Comparison of ENCODE assay signal across 16 cellular contexts in genomic region chr13:100630564-100630963, GRCh38. TPM values are rescaled to one million over a fixed set of nuclear protein-coding genes. Genes with fewer than 3 reads are reported as not detected.
DNase-seq lines count a peak whose midpoint lies in the region; ATAC-seq and TF ChIP-seq lines count a peak whose summit lies in the region.
"Had no signal": no experiment of that assay in that cellular context is flagged by ENCODE, and none has a peak within 500 bp of the region (broad histone marks: within the 10 kb centered on the region; RNA-seq: fewer than 3 reads in every experiment).

No MANE protein-coding gene starts in this region.

- H3K36me3 ChIP-seq in mesodermal cell (ENCODE audit: control insufficient read depth, insufficient read depth, low read length) (peaks cover 59% of the 10 kb centered on the region), PC-9 (ENCODE audit: low read depth) (0 out of 2 replicates have a peak, but pooled peaks cover 4% of the 10 kb centered on the region)
- H3K36me3 ChIP-seq: prostate gland had no signal

- no peak overlapping the region for H2AFZ ChIP-seq in PC-9

- no peaks in the 10 kb centered on the region for H3K27me3 ChIP-seq in PC-9 (ENCODE audit: insufficient read depth, low read depth)
- H3K27me3 ChIP-seq: adrenal gland, heart left ventricle had no signal

- no TSS peak for BruUV-seq in PC-9 (replicated peaks; lab: Mats Ljungman, UMichigan)

- ATAC-seq in HG03159 (IDR thresholded peaks at IDR 0.05; ENCODE audit: unreplicated experiment) (no peak), GM21576 (IDR thresholded peaks at IDR 0.05; ENCODE audit: unreplicated experiment) (no peak)
- ATAC-seq: heart left ventricle; stimulated activated naive B cell treated with anti-CD40 and anti-IgM and Interleukin-4, amounts not matched to agents 10 μg/mL and 1 μg/mL and 100 μg/mL, for 72 hours had no signal

- POLR2A ChIA-PET in PC-9 (lab: Charles Lee; ENCODE audit: unreplicated experiment), result no interaction called here

- H3K27ac ChIP-seq in mesodermal cell (ENCODE audit: low read depth, low read length, severe bottlenecking) (peak overlapping the region; percentile 78), PC-9 (no peak overlapping the region)
- H3K27ac ChIP-seq: adrenal gland, heart left ventricle, prostate gland had no signal

- WGBS in mesodermal cell (ENCODE audit: insufficient coverage in 2 of 2), 2 experiments, result 55 to 63% methylated on average over 7 to 8 of the region's 8 CpGs

- CTCF ChIA-PET in PC-9 (lab: Charles Lee), result no interaction called here

- H3F3A ChIP-seq in PC-9 (ENCODE audit: insufficient read depth, low read depth), result no peaks in the 10 kb centered on the region

- intact Hi-C loops in PC-9 (cut with micrococcal nuclease; ENCODE audit: unreplicated experiment), result no loop called here

- H3K4me3 ChIP-seq in mesodermal cell (ENCODE audit: extremely low read depth, insufficient read depth, low read length, poor library complexity, severe bottlenecking) (no peak overlapping the region), PC-9 (no peak overlapping the region)
- H3K4me3 ChIP-seq: adrenal gland, heart left ventricle, prostate gland had no signal

- H3K4me2 ChIP-seq in PC-9, result no peak overlapping the region

- no peaks in the 10 kb centered on the region for H4K20me1 ChIP-seq in PC-9 (ENCODE audit: insufficient read depth)

- H3K4me1 ChIP-seq in mesodermal cell (ENCODE audit: control insufficient read depth, insufficient read depth, low read length, poor library complexity, severe bottlenecking), result peaks cover 9% of the 10 kb centered on the region
- no peaks in the 10 kb centered on the region for H3K4me1 ChIP-seq in PC-9 (replicated peaks; ENCODE audit: insufficient read depth)
- H3K4me1 ChIP-seq: adrenal gland, heart left ventricle, prostate gland had no signal

- no peaks in the 10 kb centered on the region for H3K9me2 ChIP-seq in PC-9 (ENCODE audit: insufficient read depth)

- H3K9me3 ChIP-seq in mesodermal cell (ENCODE audit: control insufficient read depth, low read length), result no peaks in the 10 kb centered on the region
- H3K9me3 ChIP-seq in PC-9 (ENCODE audit: insufficient read depth, low read depth), result no peaks in the 10 kb centered on the region
- H3K9me3 ChIP-seq: adrenal gland, heart left ventricle, prostate gland had no signal

- H3K79me2 ChIP-seq in PC-9 (ENCODE audit: low read depth), result no peaks in the 10 kb centered on the region

- no peak for TF ChIP-seq CTCF in PC-9 (conservative IDR thresholded peaks at IDR 0.05)

- DNase-seq in DMS153 (lab: John Stamatoyannopoulos, UW) (peak; percentile 66), NCI-H1930 (lab: John Stamatoyannopoulos, UW) (peak; percentile 72 to 82), cerebellar nuclear complex (lab: John Stamatoyannopoulos, UW) (peak; percentile 3 to 4), PC-9 (no peak)
- DNase-seq in stimulated activated CD4-positive, alpha-beta T cell treated with anti-CD3 and anti-CD28 coated beads, Interleukin-2, amount 100 ng/mL, for 24 hours, result no peak
- DNase-seq: activated CD4-positive, CD25-positive, alpha-beta regulatory T cell treated with anti-CD3 and anti-CD28 coated beads, Interleukin-2, amount 50 U/mL, for 72 hours; adrenal gland; DMS79; heart left ventricle; NCI-H1048; stimulated activated CD4-positive, alpha-beta T cell treated with anti-CD3 and anti-CD28 coated beads, Interleukin-1b, Interleukin-23, amount 100 ng/mL, for 48 hours; stimulated activated naive B cell treated with anti-CD40 and anti-IgM and Interleukin-4, amounts not matched to agents 10 μg/mL and 1 μg/mL and 100 μg/mL, for 72 hours had no signal

RNA-seq across cellular contexts. Expression of gene GGACT, which starts 42.0 kb away (rescaled TPM):
- 4.0 TPM for polyA plus RNA-seq in mesodermal cell (2013, experiment 1 of 2)
- polyA plus RNA-seq in mesodermal cell (2013, experiment 2 of 2), result 5.1 TPM
- total RNA-seq in PC-9 (2021), result 4.9 and 5.3 TPM in 2 replicates

RNA-seq across cellular contexts. Expression of gene TMTC4, which starts 44.0 kb away (rescaled TPM):
- polyA plus RNA-seq in mesodermal cell (2013, experiment 1 of 2), result 34.6 TPM
- polyA plus RNA-seq in mesodermal cell (2013, experiment 2 of 2), result 29.5 TPM
- total RNA-seq in PC-9 (2021), result 16.2 and 22.9 TPM in 2 replicates

Comparison
In these comparisons a context has a peak if more than half of its experiments do, and no peak if none do; other contexts are left out.
1. DNase-seq: peak in DMS153 (single experiment), NCI-H1930 (2 of 2) and cerebellar nuclear complex (2 of 2); none in stimulated activated CD4-positive, alpha-beta T cell treated with anti-CD3 and anti-CD28 coated beads, Interleukin-2, amount 100 ng/mL, for 24 hours (0 of 2) and PC-9 (0 of 2).